ENCODE assay signal across 8 cellular contexts in genomic region chr1:77281491-77282186, GRCh38. TPM values are rescaled to one million over a fixed set of nuclear protein-coding genes. Genes with fewer than 3 reads are reported as not detected.
DNase-seq lines count a peak whose midpoint lies in the region; ATAC-seq and TF ChIP-seq lines count a peak whose summit lies in the region.

TSS of gene AK5 (plus strand) at chr1:77282019. CDS start at chr1:77282314, 295 bp downstream.

- DNase-seq in Caco-2 (peak in 1 of 2 experiments; percentile 31), H9 (peak; percentile 53), NCI-H2227 (lab: John Stamatoyannopoulos, UW; ENCODE audit: unreplicated experiment) (peak; percentile 76), fibroblast of gingiva (ENCODE audit: low read depth) (peak; percentile 57), naive B cell (peak; percentile 28), A172 (ENCODE audit: low spot score) (no peak)
- peak; percentile 63 to 75 for DNase-seq in activated T-cell treated with anti-CD3 and anti-CD28 coated beads, Interleukin-2, amount 50 U/mL, for 48 hours
- DNase-seq in stimulated activated naive CD8-positive, alpha-beta T cell treated with anti-CD3 and anti-CD28 coated beads, Interleukin-15, Interleukin-2, amounts not matched to agents 100 U/mL and 50 U/mL, for 24 hours = peak; percentile 56

- POLR2A ChIA-PET in Caco-2 (lab: Charles Lee) = no interaction called here

- no peak within 1 kb of the TSS for H3K56ac ChIP-seq in H9 (ENCODE audit: insufficient read length, low read depth, low read length)

- H4K5ac ChIP-seq in H9 (ENCODE audit: insufficient read length, low read depth, low read length) = no peak within 1 kb of the TSS

- H3K9me3 Mint-ChIP-seq in Caco-2 (ENCODE audit: unreplicated experiment) = no peaks in the 10 kb centered on the region
- H3K9me3 Mint-ChIP-seq in H9 = no peaks in the 10 kb centered on the region
- H3K9me3 Mint-ChIP-seq in naive B cell = peaks cover 0 to 5% (median 0%) of the 10 kb centered on the region in 7 donors

- peak within 1 kb of the TSS; percentile 57 for H3K14ac ChIP-seq in H9 (ENCODE audit: insufficient read depth, low read length)

- no peak within 1 kb of the TSS for H3K27ac ChIP-seq in H9 (ENCODE audit: insufficient read length, low read depth, low read length)

- H3K4me3 ChIP-seq in Caco-2 (ENCODE audit: low read depth, low read length) = peak within 1 kb of the TSS; percentile 34

- no peak within 1 kb of the TSS for H3K27ac Mint-ChIP-seq in Caco-2 (ENCODE audit: unreplicated experiment)
- H3K27ac Mint-ChIP-seq in H9 = no peak within 1 kb of the TSS; a peak in 2 of 7 replicates
- H3K27ac Mint-ChIP-seq in naive B cell = peak within 1 kb of the TSS in 4 of 6 donors; percentile 20 to 57 (median 42)

- H3T11ph ChIP-seq in H9 (ENCODE audit: low read length) = no peak within 1 kb of the TSS

- no peaks in the 10 kb centered on the region for H3K79me2 ChIP-seq in H9 (ENCODE audit: insufficient read depth, low read length)

- TF ChIP-seq CTCF in Caco-2 (IDR thresholded peaks at IDR 0.05; ENCODE audit: insufficient read depth in 1 of 2, low read depth in 1 of 2, low read length in 1 of 2, severe bottlenecking in 1 of 2, unreplicated experiment in 1 of 2) (no peak), H9 (conservative IDR thresholded peaks at IDR 0.05) (no peak)

- peaks cover 9% of the 10 kb centered on the region for H3K23me2 ChIP-seq in H9 (ENCODE audit: insufficient read length, low read depth, low read length, poor library complexity, severe bottlenecking)

- no peak within 1 kb of the TSS for H2BK120ac ChIP-seq in H9 (ENCODE audit: low read depth, low read length, poor library complexity, severe bottlenecking)

- no peaks in the 10 kb centered on the region for H3K36me3 ChIP-seq in Caco-2 (ENCODE audit: control insufficient read depth, insufficient read depth, low read length)

- no peak within 1 kb of the TSS for H3K23ac ChIP-seq in H9 (ENCODE audit: insufficient read length, low read depth, low read length)

- CTCF ChIA-PET in Caco-2 (lab: Charles Lee) = no interaction called here

- no peaks in the 10 kb centered on the region for H3K9me3 ChIP-seq in Caco-2
- H3K9me3 ChIP-seq in H9 (ENCODE audit: control insufficient read depth, low read depth, low read length) = no peaks in the 10 kb centered on the region

- no peak within 1 kb of the TSS for H2BK15ac ChIP-seq in H9 (ENCODE audit: low read depth, low read length)

- H2BK5ac ChIP-seq in H9 (ENCODE audit: insufficient read length, low read length) = no peak within 1 kb of the TSS

- H2BK20ac ChIP-seq in H9 (ENCODE audit: low read depth, low read length, poor library complexity, severe bottlenecking) = no peak within 1 kb of the TSS

- H3K4me3 Mint-ChIP-seq in Caco-2 (ENCODE audit: unreplicated experiment) (peak within 1 kb of the TSS; percentile 38), H9 (peak within 1 kb of the TSS; percentile 70 to 88), naive B cell (peak within 1 kb of the TSS; percentile 56 to 87 (median 76))

- H3K27me3 Mint-ChIP-seq in Caco-2 (ENCODE audit: insufficient read depth, unreplicated experiment) (peaks cover 25% of the 10 kb centered on the region), H9 (ENCODE audit: low read depth) (peaks cover 64% of the 10 kb centered on the region), naive B cell (peaks cover 54 to 70% (median 56%) of the 10 kb centered on the region in 3 donors)

- H4K8ac ChIP-seq in H9 (replicated peaks; ENCODE audit: insufficient read length, low read depth, low read length) = no peak within 1 kb of the TSS

- peak; percentile 50 to 59 for ATAC-seq in naive B cell (ENCODE audit: low read depth in 2 of 2)
- peak; percentile 76 for ATAC-seq in stimulated activated naive CD8-positive, alpha-beta T cell treated with anti-CD3 and anti-CD28 coated beads, Interleukin-15, Interleukin-2, amounts not matched to agents 100 U/mL and 50 U/mL, for 24 hours

- WGBS in H9 (ENCODE audit: extremely low coverage, insufficient read length, low lambda C conversion rate) = no CpG with 5 or more reads among the region's 71 CpGs

- no TSS peak for BruUV-seq in Caco-2 (replicated peaks; lab: Mats Ljungman, UMichigan)

- H3K18ac ChIP-seq in H9 (ENCODE audit: insufficient read length, low read depth, low read length) = no peak within 1 kb of the TSS

- H3K4me1 ChIP-seq in Caco-2 = no peaks in the 10 kb centered on the region
- H3K4me1 ChIP-seq in H9 (ENCODE audit: insufficient read depth, low read length) = no peaks in the 10 kb centered on the region

- H3K4me2 ChIP-seq in H9 (ENCODE audit: insufficient read depth, insufficient read length, low read length) = peak within 1 kb of the TSS; percentile 71

- no peak within 1 kb of the TSS for H4K91ac ChIP-seq in H9 (ENCODE audit: insufficient read length, low read depth, low read length)

- no peak within 1 kb of the TSS for H2AFZ ChIP-seq in H9 (ENCODE audit: low read length)

- peak within 1 kb of the TSS; percentile 11 for H3K9ac ChIP-seq in H9 (ENCODE audit: extremely low read depth, insufficient read length, low read length)

- H2BK12ac ChIP-seq in H9 (ENCODE audit: insufficient read length, low read depth, low read length) = no peak within 1 kb of the TSS

- no peak within 1 kb of the TSS for H3K4ac ChIP-seq in H9 (ENCODE audit: low read depth, low read length)

- H3K79me1 ChIP-seq in H9 (ENCODE audit: insufficient read depth, low read depth, low read length, poor library complexity, severe bottlenecking) = no peaks in the 10 kb centered on the region

- H3K4me1 Mint-ChIP-seq in Caco-2 (ENCODE audit: low read depth, unreplicated experiment) = no peaks in the 10 kb centered on the region
- H3K4me1 Mint-ChIP-seq in H9 = peaks cover 16 to 17% of the 10 kb centered on the region in 2 experiments
- H3K4me1 Mint-ChIP-seq in naive B cell = peaks cover 25 to 35% (median 34%) of the 10 kb centered on the region in 3 donors

- intact Hi-C loops in Caco-2 (cut with micrococcal nuclease; ENCODE audit: unreplicated experiment) = no loop called here

- H3K27me3 ChIP-seq in Caco-2 (replicated peaks; ENCODE audit: control insufficient read depth, insufficient read depth, low read length) (no peaks in the 10 kb centered on the region; the same call in 1 of the 2 replicates), H9 (ENCODE audit: insufficient read depth, low read length) (peaks cover 16% of the 10 kb centered on the region)

- H2AK5ac ChIP-seq in H9 (ENCODE audit: insufficient read length, low read length) = no peak within 1 kb of the TSS

- no peaks in the 10 kb centered on the region for H4K20me1 ChIP-seq in H9 (ENCODE audit: control insufficient read depth, insufficient read depth, insufficient read length)

- H3K36me3 Mint-ChIP-seq in Caco-2 (ENCODE audit: insufficient read depth, unreplicated experiment) = no peaks in the 10 kb centered on the region
- no peaks in the 10 kb centered on the region; a peak in 1 of 7 replicates for H3K36me3 Mint-ChIP-seq in H9 (ENCODE audit: insufficient read depth in 1 of 3, low read depth in 3 of 3)
- H3K36me3 Mint-ChIP-seq in naive B cell = no peaks in the 10 kb centered on the region

RNA-seq across cellular contexts. Expression of gene AK5, which starts in this region (rescaled TPM):
- not detected in 2 replicates for total RNA-seq in Caco-2 (2022)
- 2.5 and 2.6 TPM in 2 replicates for total RNA-seq in H9 (2021)
- polyA plus RNA-seq in naive B cell (ENCODE audit: low read depth in 6 of 6) = 1 to 10 TPM in 1 of 6 donors, under 1 TPM in 4, not detected in 1; 0.21 to 1.0 (median 0.36) TPM
- total RNA-seq in A172 (2014; rRNA removed; shearing (Covaris generic)) = 2.0 and 9.0 TPM in 2 replicates

Comparison
In these comparisons a context has a peak if more than half of its experiments do, and no peak if none do; other contexts are left out.
1. H3K27ac Mint-ChIP-seq: peak in naive B cell (4 of 6); none in Caco-2 (single experiment) and H9 (0 of 3).
2. Peak in every context shown above with its lines, with median percentiles within 50 percentile points of each other: H3K4me3 Mint-ChIP-seq.